37 cellular contexts compared by ENCODE assay signal in genomic region chrX:155046811-155047528, GRCh38.
"Had no signal": no experiment of that assay in that cellular context is flagged by ENCODE, and none has a peak within 500 bp of the region (broad histone marks: within the 10 kb centered on the region; RNA-seq: fewer than 3 reads in every experiment).

No MANE protein-coding gene starts in this region.

- H3K27ac Mint-ChIP-seq: activated B cell treated with CpG ODN at 0.5 μM for 24 hours; activated CD8-positive, alpha-beta T cell treated with anti-CD3 and anti-CD28 coated beads for 36 hours; activated naive CD8-positive, alpha-beta T cell; activated T-helper 17 cell treated with anti-CD3 and anti-CD28 coated beads, Interleukin-2, amount 50 U/mL, for 72 hours; dendritic cell treated with granulocyte-macrophage colony-stimulating factor and Interleukin-4, amounts not matched to agents 40 ng/mL and 50 ng/mL, for 4 days; T-helper 17 cell; T-helper 2 cell treated with Interferon-gamma antibody and Interleukin-4, amounts not matched to agents 5 μg/mL and 100 μg/mL, for 36 hours had no signal

- H3K4me3 Mint-ChIP-seq: activated B cell treated with CpG ODN at 0.5 μM for 24 hours; activated CD8-positive, alpha-beta T cell treated with anti-CD3 and anti-CD28 coated beads for 36 hours; activated naive CD8-positive, alpha-beta T cell; activated T-cell treated with anti-CD3 and anti-CD28 coated beads, Interleukin-2, amount 50 U/mL, for 4 hours; activated T-helper 17 cell treated with anti-CD3 and anti-CD28 coated beads, Interleukin-2, amount 50 U/mL, for 72 hours; dendritic cell treated with granulocyte-macrophage colony-stimulating factor and Interleukin-4, amounts not matched to agents 40 ng/mL and 50 ng/mL, for 4 days; effector memory CD8-positive, alpha-beta T cell; T-helper 17 cell; T-helper 2 cell treated with Interferon-gamma antibody and Interleukin-4, amounts not matched to agents 5 μg/mL and 100 μg/mL, for 36 hours had no signal

- H3K36me3 ChIP-seq: breast epithelium, cardiac muscle cell, colonic mucosa had no signal

- ATAC-seq: activated CD4-positive, CD25-positive, alpha-beta regulatory T cell treated with anti-CD3 and anti-CD28 coated beads, Interleukin-2, amount 50 U/mL, for 24 hours; activated CD8-positive, alpha-beta T cell treated with anti-CD3 and anti-CD28 coated beads for 36 hours; activated T-cell treated with anti-CD3 and anti-CD28 coated beads, Interleukin-2, amount 50 U/mL, for 4 hours; activated T-helper 17 cell treated with anti-CD3 and anti-CD28 coated beads, Interleukin-2, amount 50 U/mL, for 72 hours; effector memory CD8-positive, alpha-beta T cell; T-helper 17 cell had no signal

- H3K27me3 ChIP-seq: breast epithelium, cardiac muscle cell, colonic mucosa, esophagus squamous epithelium had no signal

- FAIRE-seq: endometrium, endothelial cell of umbilical vein had no signal

- DNase-seq: activated B cell treated with CpG ODN at 0.5 μM for 24 hours; activated CD4-positive, alpha-beta T cell treated with anti-CD3 and anti-CD28 coated beads for 48 hours; activated CD4-positive, alpha-beta T cell treated with anti-CD3 and anti-CD28 coated beads, Interleukin-2, amount 50 U/mL, for 1 hour; activated CD4-positive, alpha-beta T cell treated with anti-CD3 and anti-CD28 coated beads, Interleukin-2, amount 50 U/mL, for 48 hours; activated CD8-positive, alpha-beta memory T cell treated with anti-CD3 and anti-CD28 coated beads for 24 hours; activated CD8-positive, alpha-beta T cell treated with anti-CD3 and anti-CD28 coated beads for 36 hours; activated effector memory CD4-positive, alpha-beta T cell treated with Interleukin-2 at 50 U/mL for 16 hours; activated gamma-delta T cell treated with Interleukin-2 at 50 U/mL for 16 hours; activated naive CD4-positive, alpha-beta T cell treated with anti-CD3 and anti-CD28 coated beads, Interleukin-2, amount 50 U/mL, for 16 hours; activated naive CD4-positive, alpha-beta T cell treated with Interleukin-2 at 50 U/mL for 16 hours; activated T-cell treated with anti-CD3 and anti-CD28 coated beads, Interleukin-2, amount 50 U/mL, for 4 hours; amniotic stem cell; anterior cingulate cortex; central memory CD4-positive, alpha-beta T cell; cerebellar nuclear complex; colonic mucosa; dorsolateral prefrontal cortex; effector CD4-positive, alpha-beta T cell; effector memory CD8-positive, alpha-beta T cell; esophagus squamous epithelium; foreskin melanocyte; head of caudate nucleus; T-helper 1 cell; T-helper 17 cell; T1000; WERI-Rb-1 had no signal

- H3K27ac ChIP-seq: breast epithelium, cardiac muscle cell, colonic mucosa, dorsolateral prefrontal cortex, epithelial cell of prostate, esophagus squamous epithelium, WERI-Rb-1 had no signal

- H3K9me3 Mint-ChIP-seq: activated B cell treated with CpG ODN at 0.5 μM for 24 hours; activated CD8-positive, alpha-beta T cell treated with anti-CD3 and anti-CD28 coated beads for 36 hours; activated T-cell treated with anti-CD3 and anti-CD28 coated beads, Interleukin-2, amount 50 U/mL, for 4 hours; activated T-helper 17 cell treated with anti-CD3 and anti-CD28 coated beads, Interleukin-2, amount 50 U/mL, for 72 hours; dendritic cell treated with granulocyte-macrophage colony-stimulating factor and Interleukin-4, amounts not matched to agents 40 ng/mL and 50 ng/mL, for 4 days; effector memory CD8-positive, alpha-beta T cell; T-helper 2 cell treated with Interferon-gamma antibody and Interleukin-4, amounts not matched to agents 5 μg/mL and 100 μg/mL, for 36 hours had no signal

- H3K9me3 ChIP-seq: breast epithelium, colonic mucosa, esophagus squamous epithelium had no signal

- H3K4me1 ChIP-seq: breast epithelium, colonic mucosa, esophagus squamous epithelium had no signal

- H3K27me3 Mint-ChIP-seq: activated B cell treated with CpG ODN at 0.5 μM for 24 hours; activated CD8-positive, alpha-beta T cell treated with anti-CD3 and anti-CD28 coated beads for 36 hours; activated naive CD8-positive, alpha-beta T cell; activated T-helper 17 cell treated with anti-CD3 and anti-CD28 coated beads, Interleukin-2, amount 50 U/mL, for 72 hours; brain; dendritic cell treated with granulocyte-macrophage colony-stimulating factor and Interleukin-4, amounts not matched to agents 40 ng/mL and 50 ng/mL, for 4 days; effector memory CD8-positive, alpha-beta T cell; T-helper 17 cell had no signal

- H3K4me3 ChIP-seq: breast epithelium, cardiac muscle cell, colonic mucosa, dorsolateral prefrontal cortex, esophagus squamous epithelium had no signal
